Comparison of ENCODE assay signal across 1 cellular context in genomic region chr5:94802450-94802849, GRCh38.
TF ChIP-seq lines count a peak whose summit lies in the region.

No MANE protein-coding gene starts in this region.

TF ChIP-seq in HEK293, 187 proteins besides CTCF, POLR2A, EP300 and RAD21:
- no peak for TF ChIP-seq ZNF175 (tag by site-specific recombination; IDR thresholded peaks at IDR 0.05)
- TF ChIP-seq REST (tag by site-specific recombination; IDR thresholded peaks at IDR 0.05), result peak; percentile 92
